22 cellular contexts compared by ENCODE assay signal in the genomic region with DNA sequence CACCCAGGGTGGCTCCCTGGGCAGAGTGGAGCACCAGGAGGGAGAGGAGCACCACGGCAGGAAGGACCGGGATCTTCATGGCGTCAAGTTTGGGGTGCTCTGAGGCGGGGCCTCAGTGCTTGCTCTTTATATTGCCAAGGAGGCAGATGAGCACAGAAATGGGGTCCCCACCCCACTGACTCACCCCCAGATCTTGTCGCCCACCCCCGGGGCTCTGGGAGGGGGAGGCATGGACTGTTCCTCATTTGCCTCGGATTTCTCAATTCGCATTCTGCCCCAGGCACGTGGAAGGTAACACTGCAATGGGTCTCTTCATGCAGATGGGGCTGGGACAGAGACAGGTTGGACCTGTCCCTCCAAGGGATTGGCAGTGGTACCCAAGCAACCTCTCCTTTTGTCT. TPM values are rescaled to one million over a fixed set of nuclear protein-coding genes. Genes with fewer than 3 reads are reported as not detected.
"Had no signal": no experiment of that assay in that cellular context is flagged by ENCODE, and none has a peak within 500 bp of the region (broad histone marks: within the 10 kb centered on the region; RNA-seq: fewer than 3 reads in every experiment).

A gene with protein sequence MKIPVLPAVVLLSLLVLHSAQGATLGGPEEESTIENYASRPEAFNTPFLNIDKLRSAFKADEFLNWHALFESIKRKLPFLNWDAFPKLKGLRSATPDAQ (minus strand): TSS at position 101 of the 400 bp plus-strand sequence. CDS start 22 bp downstream, at position 79.

- H3K9me3 Mint-ChIP-seq: naive thymus-derived CD4-positive, alpha-beta T cell; nephron progenitor cell had no signal

- H3K27ac ChIP-seq: gastrocnemius medialis, heart right ventricle, neutrophil, tibial artery, upper lobe of left lung, uterus had no signal

- H3K4me1 ChIP-seq: uterus had no signal

- H3K9me3 ChIP-seq: gastrocnemius medialis, heart right ventricle, neutrophil, tibial artery, upper lobe of left lung, uterus had no signal

- H3K36me3 Mint-ChIP-seq: naive thymus-derived CD4-positive, alpha-beta T cell had no signal

- ATAC-seq: gastrocnemius medialis; heart right ventricle; left ventricle myocardium superior; naive thymus-derived CD4-positive, alpha-beta T cell; sciatic nerve had no signal

- DNase-seq: dermis blood vessel endothelial cell; erythroblast; gastrocnemius medialis; heart right ventricle; hypothalamus; left ventricle myocardium superior; mesendoderm; naive thymus-derived CD4-positive, alpha-beta T cell; nephron progenitor cell; posterior cingulate gyrus; stimulated activated CD4-positive, alpha-beta T cell treated with anti-CD3 and anti-CD28 coated beads, Interleukin-12 subunit alpha, Interleukin-12 subunit beta, amount 100 ng/mL, for 4 hours; stimulated activated naive CD4-positive, alpha-beta T cell treated with Interleukin-2 at 50 U/mL for 16 hours; tibial artery; upper lobe of left lung; uterus had no signal

- H3K36me3 ChIP-seq: gastrocnemius medialis, heart right ventricle, neutrophil, tibial artery, upper lobe of left lung, uterus had no signal

- H3K27me3 ChIP-seq: upper lobe of left lung, uterus had no signal

- H3K4me3 ChIP-seq: gastrocnemius medialis, heart right ventricle, tibial artery, upper lobe of left lung, uterus had no signal

- H3K27ac Mint-ChIP-seq: naive thymus-derived CD4-positive, alpha-beta T cell; nephron progenitor cell had no signal

- H3K4me3 Mint-ChIP-seq: naive thymus-derived CD4-positive, alpha-beta T cell; nephron progenitor cell had no signal

RNA-seq across cellular contexts. Expression of the gene that starts here (rescaled TPM):
- total RNA-seq: dermis blood vessel endothelial cell; fibroblast of villous mesenchyme; gastrocnemius medialis; heart right ventricle; left ventricle myocardium superior; lung microvascular endothelial cell; naive thymus-derived CD4-positive, alpha-beta T cell; osteocyte; pulmonary artery endothelial cell; sciatic nerve; skeletal muscle tissue; uterus had no signal
- polyA plus RNA-seq: heart right ventricle; naive thymus-derived CD4-positive, alpha-beta T cell had no signal
